Comparison of ENCODE assay signal across 8 cellular contexts in genomic region chr19:17605761-17606745, GRCh38. TPM values are rescaled to one million over a fixed set of nuclear protein-coding genes. Genes with fewer than 3 reads are reported as not detected.
DNase-seq lines count a peak whose midpoint lies in the region; ATAC-seq and TF ChIP-seq lines count a peak whose summit lies in the region.

No MANE protein-coding gene starts in this region.

- TF ChIP-seq POLR2A in GM19099 (IDR thresholded peaks at IDR 0.05; ENCODE audit: extremely low read depth, insufficient read length, low read depth), result peak; percentile 61

- peak; percentile 52 for ATAC-seq in HG03520 (IDR thresholded peaks at IDR 0.05; ENCODE audit: unreplicated experiment)

- H3K4ac ChIP-seq in neuronal stem cell (ENCODE audit: low read length), result no peak overlapping the region

- DNase-seq in AG20443 (ENCODE audit: low spot score) (peak; percentile 95), PC-9 (peak; percentile 77 to 85), foreskin fibroblast (peak; percentile 70 to 86), neuronal stem cell (ENCODE audit: low spot score) (peak; percentile 93), stromal cell of bone marrow (ENCODE audit: low read depth) (peak; percentile 9)
- DNase-seq in activated T-helper 1 cell treated with anti-CD3 and anti-CD28 coated beads, Interleukin-2, amount 50 U/mL, for 16 hours (ENCODE audit: low read depth in 1 of 2, low spot score in 1 of 2), result peak; percentile 58 to 72

- H3K27ac ChIP-seq in PC-9 (peak overlapping the region; percentile 62), neuronal stem cell (replicated peaks; ENCODE audit: low read length) (peak overlapping the region; percentile 98)

- H3K23ac ChIP-seq in neuronal stem cell (ENCODE audit: low read depth, low read length, poor library complexity), result peak overlapping the region; percentile 82

- peak overlapping the region; percentile 93 for H3K9ac ChIP-seq in neuronal stem cell (ENCODE audit: low read depth, low read length, poor library complexity)

- H2AK5ac ChIP-seq in neuronal stem cell (ENCODE audit: low read depth, low read length), result no peak overlapping the region

- no peaks in the 10 kb centered on the region for H3K9me3 ChIP-seq in PC-9 (ENCODE audit: insufficient read depth, low read depth)
- peaks cover 0 to under 1% of the 10 kb centered on the region in 2 donors for H3K9me3 ChIP-seq in neuronal stem cell (replicated peaks in 1 of 2; ENCODE audit: control insufficient read depth in 2 of 2, insufficient read depth in 1 of 2, low read depth in 1 of 2, low read length in 2 of 2)

- no peak overlapping the region for H2BK12ac ChIP-seq in neuronal stem cell (ENCODE audit: low read length)

- H2BK120ac ChIP-seq in neuronal stem cell (ENCODE audit: low read depth, low read length), result no peak overlapping the region

- no TSS peak for BruUV-seq in PC-9 (replicated peaks; lab: Mats Ljungman, UMichigan)

- H3K4me1 ChIP-seq in PC-9 (replicated peaks; ENCODE audit: insufficient read depth), result no peaks in the 10 kb centered on the region
- peaks cover 0 to 13% of the 10 kb centered on the region in 2 donors for H3K4me1 ChIP-seq in neuronal stem cell (ENCODE audit: control insufficient read depth in 2 of 2, insufficient read depth in 1 of 2, low read depth in 1 of 2, low read length in 2 of 2)

- no CpG with 5 or more reads among the region's 94 CpGs for WGBS in neuronal stem cell (ENCODE audit: extremely low coverage in 2 of 2, insufficient read length in 2 of 2, insufficient replicate concordance in 1 of 2), 2 donors

- H3F3A ChIP-seq in PC-9 (ENCODE audit: insufficient read depth, low read depth), result peaks cover 28% of the 10 kb centered on the region; the same call in 1 of the 2 replicates

- H4K20me1 ChIP-seq in PC-9 (ENCODE audit: insufficient read depth), result no peaks in the 10 kb centered on the region

- no peak overlapping the region for H4K8ac ChIP-seq in neuronal stem cell (ENCODE audit: low read depth, low read length)

- H3K36me3 ChIP-seq in PC-9 (ENCODE audit: low read depth), result no peaks in the 10 kb centered on the region
- H3K36me3 ChIP-seq in neuronal stem cell (replicated peaks in 1 of 2; ENCODE audit: control insufficient read depth in 2 of 2, insufficient read depth in 2 of 2, low read length in 2 of 2), result no peaks in the 10 kb centered on the region

- peak; percentile 69 for TF ChIP-seq CTCF in PC-9 (conservative IDR thresholded peaks at IDR 0.05)
- peak; percentile 48 for TF ChIP-seq CTCF in foreskin fibroblast (IDR thresholded peaks at IDR 0.05; ENCODE audit: low read depth, low read length)

- H3K27me3 ChIP-seq in PC-9 (ENCODE audit: insufficient read depth, low read depth) (peaks cover 33% of the 10 kb centered on the region), neuronal stem cell (ENCODE audit: control insufficient read depth in 3 of 3, insufficient read depth in 3 of 3, low read depth in 1 of 3, low read length in 3 of 3) (no peaks in the 10 kb centered on the region)

- H2BK15ac ChIP-seq in neuronal stem cell (ENCODE audit: low read length), result no peak overlapping the region

- H3K4me2 ChIP-seq in PC-9 (peak overlapping the region; percentile 83), neuronal stem cell (ENCODE audit: insufficient read depth, low read length, poor library complexity, severe bottlenecking) (peak overlapping the region; percentile 98)

- H3K79me2 ChIP-seq in PC-9 (ENCODE audit: low read depth), result no peaks in the 10 kb centered on the region

- no peak overlapping the region for H2BK5ac ChIP-seq in neuronal stem cell (ENCODE audit: low read length)

- no peaks in the 10 kb centered on the region for H3K9me2 ChIP-seq in PC-9 (ENCODE audit: insufficient read depth)

- peak overlapping the region; percentile 97 for H3K18ac ChIP-seq in neuronal stem cell (ENCODE audit: low read length)

- H3K14ac ChIP-seq in neuronal stem cell (ENCODE audit: low read length), result peak overlapping the region; percentile 89

- CTCF ChIA-PET in PC-9 (lab: Charles Lee), result interaction anchor here (0.5 to 1.2 kb wide), 2 partner anchors 160 to 189 kb away, joined by 3 to 5 read pairs; partner anchors contain the start of gene B3GNT3

- POLR2A ChIA-PET in PC-9 (lab: Charles Lee; ENCODE audit: unreplicated experiment), result interaction anchor here (0.5 to 0.7 kb wide), 6 partner anchors 94 to 379 kb away, joined by 3 to 10 read pairs (median 6); no protein-coding TSS in a partner anchor

- no peaks in the 10 kb centered on the region for H3K79me1 ChIP-seq in neuronal stem cell (ENCODE audit: low read depth, low read length)

- H2AFZ ChIP-seq in PC-9, result peak overlapping the region; percentile 90
- no peak overlapping the region for H2AFZ ChIP-seq in neuronal stem cell (ENCODE audit: low read length)

- intact Hi-C loops in PC-9 (cut with micrococcal nuclease; ENCODE audit: unreplicated experiment), result no loop called here

- H3K4me3 ChIP-seq in PC-9 (peak overlapping the region; percentile 58), foreskin fibroblast (ENCODE audit: low read depth in 1 of 2, low read length in 2 of 2) (peak overlapping the region; percentile 27 to 42), neuronal stem cell (ENCODE audit: low read length in 2 of 2) (peak overlapping the region in 1 of 2 donors; percentile 79)

- peak overlapping the region; percentile 90 for H4K91ac ChIP-seq in neuronal stem cell (ENCODE audit: low read depth, low read length, poor library complexity)

RNA-seq across cellular contexts. Expression of gene COLGALT1, which starts 50.6 kb away (rescaled TPM):
- total RNA-seq in PC-9 (2021), result 82.9 and 88.8 TPM in 2 replicates
- polyA plus RNA-seq in neuronal stem cell (2013, experiment 1 of 2), result 51.5 TPM
- 51.9 TPM for polyA plus RNA-seq in neuronal stem cell (2013, experiment 2 of 2)

Comparison
In these comparisons a context has a peak if more than half of its experiments do, and no peak if none do; other contexts are left out.
1. DNase-seq: peak in every context shown above with its lines; median percentile 95 in AG20443; 93 in neuronal stem cell; 81 in PC-9; 78 in foreskin fibroblast; 65 in activated T-helper 1 cell treated with anti-CD3 and anti-CD28 coated beads, Interleukin-2, amount 50 U/mL, for 16 hours; 9 in stromal cell of bone marrow.